7 cellular contexts compared by ENCODE assay signal in the genomic region with DNA sequence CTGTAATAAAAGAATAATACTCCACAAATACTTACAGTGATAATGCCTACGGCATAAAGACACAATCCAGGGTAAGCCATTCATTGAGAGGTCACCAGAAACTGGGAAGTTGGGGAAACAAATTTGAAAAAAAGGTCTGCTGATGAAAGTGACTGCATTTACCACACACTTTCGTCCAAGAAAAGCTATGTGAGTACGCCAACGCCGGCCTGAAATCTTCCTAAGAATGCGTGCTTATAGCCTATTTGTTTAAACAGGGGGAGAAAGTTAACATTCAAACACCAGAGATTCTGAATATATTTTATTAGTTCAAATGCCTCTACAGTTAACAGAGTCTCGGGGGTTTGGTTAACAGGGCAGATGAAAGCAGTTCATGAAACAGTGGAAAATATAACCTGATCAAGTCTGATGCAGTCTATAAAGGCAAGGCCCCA. TPM values are rescaled to one million over a fixed set of nuclear protein-coding genes. Genes with fewer than 3 reads are reported as not detected.
DNase-seq lines count a peak whose midpoint lies in the region; FAIRE-seq and TF ChIP-seq lines count a peak whose summit lies in the region.

No MANE protein-coding gene starts in this region.

- peak overlapping the region; percentile 91 for H3K4me3 Mint-ChIP-seq in dendritic cell treated with granulocyte-macrophage colony-stimulating factor and Interleukin-4, amounts not matched to agents 40 ng/mL and 50 ng/mL, for 4 days
- H3K4me3 Mint-ChIP-seq in mesothelial cell of epicardium, result peak overlapping the region; percentile 91

- H3K36me3 ChIP-seq in urinary bladder (ENCODE audit: insufficient read depth), result peaks cover 3% of the 10 kb centered on the region

- H3K4me1 ChIP-seq in urinary bladder (ENCODE audit: insufficient read depth), result peaks cover 2% of the 10 kb centered on the region

- H3K27me3 Mint-ChIP-seq in dendritic cell treated with granulocyte-macrophage colony-stimulating factor and Interleukin-4, amounts not matched to agents 40 ng/mL and 50 ng/mL, for 4 days, result no peaks in the 10 kb centered on the region
- no peaks in the 10 kb centered on the region for H3K27me3 Mint-ChIP-seq in mesothelial cell of epicardium (ENCODE audit: low read depth)

- peaks cover 16% of the 10 kb centered on the region for H3K4me1 Mint-ChIP-seq in dendritic cell treated with granulocyte-macrophage colony-stimulating factor and Interleukin-4, amounts not matched to agents 40 ng/mL and 50 ng/mL, for 4 days (ENCODE audit: low read depth)
- H3K4me1 Mint-ChIP-seq in mesothelial cell of epicardium, result peaks cover 26% of the 10 kb centered on the region

- FAIRE-seq in GM19239 (lab: Jason Lieb, UNC), result peak; percentile 80

- peaks cover 34% of the 10 kb centered on the region for H3K36me3 Mint-ChIP-seq in dendritic cell treated with granulocyte-macrophage colony-stimulating factor and Interleukin-4, amounts not matched to agents 40 ng/mL and 50 ng/mL, for 4 days (ENCODE audit: low read depth)
- H3K36me3 Mint-ChIP-seq in mesothelial cell of epicardium, result peaks cover 11% of the 10 kb centered on the region

- intact Hi-C loops in dendritic cell treated with granulocyte-macrophage colony-stimulating factor and Interleukin-4, amounts not matched to agents 40 ng/mL and 50 ng/mL, for 4 days (cut with micrococcal nuclease), result loop anchor here (2.0 to 10.0 kb wide), 4 partner anchors 165 to 276 kb away; a partner anchor contains a TSS

- DNase-seq in GM19239 (ENCODE audit: insufficient read length, low spot score) (peak; percentile 9), MV-4-11 (lab: John Stamatoyannopoulos, UW) (peak; percentile 27), mesothelial cell of epicardium (ENCODE audit: low spot score in 2 of 2, unreplicated experiment in 2 of 2) (no peak), NCI-H187 treated with DMSO at 0.1 percent for 48 hours (lab: John Stamatoyannopoulos, UW) (no peak), activated gamma-delta T cell (lab: John Stamatoyannopoulos, UW) (no peak)

- H3K27ac ChIP-seq in urinary bladder (ENCODE audit: low read depth), result peak overlapping the region; percentile 90

- no peak for TF ChIP-seq CTCF in mesothelial cell of epicardium (IDR thresholded peaks at IDR 0.05; ENCODE audit: unreplicated experiment)

- 11% methylated on average over 7 of the region's 7 CpGs for whole genome bisulfite sequencing in urinary bladder

- no peaks in the 10 kb centered on the region for H3K9me3 Mint-ChIP-seq in dendritic cell treated with granulocyte-macrophage colony-stimulating factor and Interleukin-4, amounts not matched to agents 40 ng/mL and 50 ng/mL, for 4 days
- no peaks in the 10 kb centered on the region for H3K9me3 Mint-ChIP-seq in mesothelial cell of epicardium

- H3K27ac Mint-ChIP-seq in dendritic cell treated with granulocyte-macrophage colony-stimulating factor and Interleukin-4, amounts not matched to agents 40 ng/mL and 50 ng/mL, for 4 days, result peak overlapping the region; percentile 95
- H3K27ac Mint-ChIP-seq in mesothelial cell of epicardium, result peak overlapping the region; percentile 99

- H3K4me3 ChIP-seq in urinary bladder (ENCODE audit: low read depth, low read length), result peak overlapping the region; percentile 78

RNA-seq across cellular contexts. Expression of a gene that starts 0.7 kb away (rescaled TPM):
- total RNA-seq in mesothelial cell of epicardium (26.1 to 30.1 TPM (median 28.3 TPM) in 3 replicates), urinary bladder (22.0 TPM)
- 25.7 TPM for polyA plus RNA-seq in urinary bladder

RNA-seq across cellular contexts. Expression of a gene that starts 21.8 kb away (rescaled TPM):
- 0.29 TPM in 1 of 3 replicates, not detected in the others for total RNA-seq in mesothelial cell of epicardium
- not detected for total RNA-seq in urinary bladder
- polyA plus RNA-seq in urinary bladder, result not detected

Comparison
In these comparisons a context has a peak if more than half of its experiments do, and no peak if none do; other contexts are left out.
1. DNase-seq: peak in GM19239 (single experiment) and MV-4-11 (single experiment); none in mesothelial cell of epicardium (0 of 2), NCI-H187 treated with DMSO at 0.1 percent for 48 hours (single experiment) and activated gamma-delta T cell (single experiment).